In the genomic region with DNA sequence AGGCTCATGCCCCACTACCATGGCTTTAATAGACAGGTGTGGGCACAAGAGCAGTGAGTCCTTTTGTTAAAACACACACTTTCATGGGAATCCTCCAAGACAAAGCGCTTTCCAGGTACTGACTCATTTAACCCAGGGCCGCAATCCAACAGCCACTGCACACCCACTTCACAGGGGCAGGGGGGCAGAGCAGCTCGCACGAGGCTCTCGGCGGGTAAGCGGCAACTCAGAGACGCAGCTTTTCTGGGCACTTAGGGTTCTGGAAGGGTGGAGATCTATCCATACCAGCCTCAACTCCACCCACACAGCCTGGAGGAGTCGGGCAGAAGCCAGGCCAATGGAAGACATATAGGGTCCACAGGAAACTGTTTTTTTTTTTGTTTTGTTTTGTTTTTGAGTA, we compare ENCODE assay signal across 16 cellular contexts. TPM values are rescaled to one million over a fixed set of nuclear protein-coding genes. Genes with fewer than 3 reads are reported as not detected.
"Had no signal": no experiment of that assay in that cellular context is flagged by ENCODE, and none has a peak within 500 bp of the region (broad histone marks: within the 10 kb centered on the region; RNA-seq: fewer than 3 reads in every experiment).

No MANE protein-coding gene starts in this region.

- H3K4me2 ChIP-seq: hepatocyte had no signal

- H3K9me3 ChIP-seq: left ventricle myocardium inferior, tibial nerve had no signal

- H3K9me3 Mint-ChIP-seq: activated T-helper 2 cell treated with anti-CD3 and anti-CD28 coated beads, Interferon-gamma antibody, Interleukin-2, Interleukin-4, amounts not matched to agents 10 μg/mL and 5 μg/mL and 100 μg/mL, durations not matched to agents 14 hours and 24 hours and 36 hours; memory B cell; nephron had no signal

- H3K36me3 ChIP-seq: brain microvascular endothelial cell had no signal

- H3K4me1 Mint-ChIP-seq: memory B cell had no signal

- H3K4me3 ChIP-seq: hepatocyte, left ventricle myocardium inferior, tibial nerve had no signal

- DNase-seq: activated CD4-positive, alpha-beta T cell treated with anti-CD3 and anti-CD28 coated beads for 1 hour; activated CD4-positive, alpha-beta T cell treated with anti-CD3 and anti-CD28 coated beads, Interleukin-2, amount 50 U/mL, for 4 hours; activated T-cell treated with anti-CD3 and anti-CD28 coated beads for 4 hours; amniotic stem cell; brain microvascular endothelial cell; left ventricle myocardium inferior; stimulated activated CD4-positive, alpha-beta T cell treated with anti-CD3 and anti-CD28 coated beads, Interleukin-12 subunit alpha, Interleukin-12 subunit beta, amount 100 ng/mL, for 4 hours; stimulated activated CD4-positive, alpha-beta T cell treated with anti-CD3 and anti-CD28 coated beads, Interleukin-2, amount 100 ng/mL, for 24 hours had no signal

- H2AFZ ChIP-seq: hepatocyte had no signal

- ATAC-seq: SK-N-SH treated with all-trans-retinoic acid at 6 μM for 48 hours had no signal

- H3K27ac ChIP-seq: brain microvascular endothelial cell, hepatocyte, left ventricle myocardium inferior, tibial nerve had no signal

- H3K36me3 Mint-ChIP-seq: activated naive CD8-positive, alpha-beta T cell; memory B cell had no signal

- H3K4me3 Mint-ChIP-seq: activated naive CD8-positive, alpha-beta T cell; memory B cell; nephron had no signal

- H3K27me3 Mint-ChIP-seq: activated naive CD8-positive, alpha-beta T cell; memory B cell had no signal

- H3K27me3 ChIP-seq: brain microvascular endothelial cell, hepatocyte, tibial nerve had no signal

- H3K27ac Mint-ChIP-seq: activated naive CD8-positive, alpha-beta T cell; activated T-helper 2 cell treated with anti-CD3 and anti-CD28 coated beads, Interferon-gamma antibody, Interleukin-2, Interleukin-4, amounts not matched to agents 10 μg/mL and 5 μg/mL and 100 μg/mL, durations not matched to agents 14 hours and 24 hours and 36 hours; memory B cell; nephron had no signal

- FAIRE-seq: keratinocyte had no signal

RNA-seq across cellular contexts. Expression of gene TUBB2B, which starts 59.9 kb away (rescaled TPM):
- polyA plus RNA-seq: keratinocyte had no signal
